Comparison of ENCODE assay signal across 17 cellular contexts in the genomic region with DNA sequence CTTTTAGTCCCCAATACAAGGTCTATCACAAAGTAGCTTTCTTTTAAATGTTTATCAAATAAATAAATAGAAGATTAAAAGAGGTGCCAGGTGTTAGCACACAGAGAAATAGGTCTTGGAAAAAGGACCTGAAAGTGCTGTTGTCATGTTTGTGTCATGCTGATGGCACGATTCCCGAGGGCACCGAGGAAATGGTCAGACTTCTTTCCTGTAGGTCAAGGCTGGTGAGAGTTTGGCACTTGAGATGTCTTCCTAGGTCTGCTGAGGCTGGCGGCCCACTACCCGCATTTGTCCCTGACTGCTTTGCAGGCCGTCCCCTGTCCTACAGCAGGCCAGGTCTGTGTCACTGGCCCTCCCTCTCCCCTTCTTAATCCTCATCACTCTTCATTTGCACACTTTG.
DNase-seq lines count a peak whose midpoint lies in the region; ATAC-seq, FAIRE-seq and TF ChIP-seq lines count a peak whose summit lies in the region.
"Had no signal": no experiment of that assay in that cellular context is flagged by ENCODE, and none has a peak within 500 bp of the region (broad histone marks: within the 10 kb centered on the region; RNA-seq: fewer than 3 reads in every experiment).

No MANE protein-coding gene starts in this region.

- H3K27me3 ChIP-seq in heart right ventricle (no peaks in the 10 kb centered on the region), right atrium auricular region (no peaks in the 10 kb centered on the region), PC-3 (ENCODE audit: low read length) (no peaks in the 10 kb centered on the region), left lung (no peaks in the 10 kb centered on the region), thyroid gland (no peaks in the 10 kb centered on the region)
- H3K27me3 ChIP-seq: SJCRH30 had no signal

- DNase-seq in heart right ventricle: no peak
- no peak for DNase-seq in right atrium auricular region (ENCODE audit: low spot score)
- no peak for DNase-seq in PC-3
- no peak for DNase-seq in left lung
- DNase-seq in thyroid gland: no peak
- no peak for DNase-seq in NCI-H1417 treated with DMSO at 0.1 percent for 48 hours (lab: John Stamatoyannopoulos, UW)
- no peak for DNase-seq in kidney glomerular epithelial cell (lab: John Stamatoyannopoulos, UW)
- no peak for DNase-seq in RCC 7860 (ENCODE audit: low spot score)
- DNase-seq: C1 segment of cervical spinal cord, COR-L47, IMR-90, NCI-H1048, NCI-H187, NCI-H446 treated with DMSO at 0.1 percent for 48 hours, NCI-H748 treated with DMSO at 0.1 percent for 48 hours, SJCRH30 had no signal

- no peak overlapping the region for H2AFZ ChIP-seq in PC-3 (ENCODE audit: low read length)

- ATAC-seq in heart right ventricle (peak in 4 of 8 donors; percentile 20 to 45 (median 34)), PC-3 (no peak), left lung (peak; percentile 10)

- no peaks in the 10 kb centered on the region for H3F3A ChIP-seq in PC-3 (ENCODE audit: low read length, unreplicated experiment)

- H3K36me3 ChIP-seq in heart right ventricle: peaks cover 0 to 11% (median 0%) of the 10 kb centered on the region in 9 donors
- H3K36me3 ChIP-seq in right atrium auricular region: no peaks in the 10 kb centered on the region
- 0 out of 2 replicates have a peak, but pooled peaks cover 8% of the 10 kb centered on the region for H3K36me3 ChIP-seq in PC-3 (ENCODE audit: low read depth, low read length)
- H3K36me3 ChIP-seq in left lung: no peaks in the 10 kb centered on the region
- H3K36me3 ChIP-seq in thyroid gland: no peaks in the 10 kb centered on the region
- H3K36me3 ChIP-seq: HAP-1, SJCRH30 had no signal

- peaks cover 41% of the 10 kb centered on the region for H3K79me2 ChIP-seq in PC-3 (ENCODE audit: low read length)

- no peak for FAIRE-seq in RCC 7860 (lab: Jason Lieb, UNC)

- no TSS peak for BruUV-seq in PC-3 (replicated peaks; lab: Mats Ljungman, UMichigan)

- intact Hi-C loops in heart right ventricle (cut with DNase I): loop anchor here in 1 of 10 donors (10.0 kb wide), 1 partner anchor 539 kb away; a partner anchor contains a TSS
- intact Hi-C loops in PC-3 (cut with micrococcal nuclease): no loop called here
- intact Hi-C loops in left lung (cut with DNase I): no loop called here
- intact Hi-C loops in thyroid gland (cut with DNase I): no loop called here

- CTCF ChIA-PET in PC-3 (lab: Charles Lee): no interaction called here

- H3K9me2 ChIP-seq in PC-3 (replicated peaks; ENCODE audit: low read length): no peaks in the 10 kb centered on the region

- no peak overlapping the region for H3K4me2 ChIP-seq in PC-3 (ENCODE audit: low read length)

- H3K4me3 ChIP-seq in heart right ventricle (no peak overlapping the region), right atrium auricular region (no peak overlapping the region), PC-3 (ENCODE audit: low read length) (no peak overlapping the region), left lung (no peak overlapping the region), thyroid gland (replicated peaks in 1 of 3) (no peak overlapping the region)
- H3K4me3 ChIP-seq: HAP-1, SJCRH30 had no signal

- no peaks in the 10 kb centered on the region for H4K20me1 ChIP-seq in PC-3 (ENCODE audit: low read length)

- H3K27ac ChIP-seq in heart right ventricle (peak overlapping the region in 7 of 10 donors; percentile 4 to 39 (median 31)), right atrium auricular region (no peak overlapping the region), PC-3 (ENCODE audit: low read length) (peak overlapping the region; percentile 92; the same call in 1 of the 2 replicates), left lung (no peak overlapping the region), thyroid gland (no peak overlapping the region)
- H3K27ac ChIP-seq: SJCRH30 had no signal

- TF ChIP-seq CTCF in heart right ventricle (IDR thresholded peaks at IDR 0.05) (no peak), right atrium auricular region (IDR thresholded peaks at IDR 0.05) (no peak), PC-3 (conservative IDR thresholded peaks at IDR 0.05; ENCODE audit: low read depth, low read length) (no peak), left lung (IDR thresholded peaks at IDR 0.05) (no peak), thyroid gland (IDR thresholded peaks at IDR 0.05) (no peak)

- WGBS in heart right ventricle, 2 donors: 79 to 86% methylated on average over 6 of the region's 6 CpGs
- WGBS in thyroid gland, 2 donors: 88 to 95% methylated on average over 6 of the region's 6 CpGs

- H3K4me1 ChIP-seq in heart right ventricle (peaks cover 0 to 41% (median 28%) of the 10 kb centered on the region in 9 donors), right atrium auricular region (peaks cover 0 to 32% of the 10 kb centered on the region in 2 donors), PC-3 (ENCODE audit: insufficient read depth, low read length) (peaks cover 53% of the 10 kb centered on the region), left lung (peaks cover 2 to 22% of the 10 kb centered on the region in 2 donors), thyroid gland (peaks cover 10 to 15% of the 10 kb centered on the region in 2 donors)
- H3K4me1 ChIP-seq: HAP-1, SJCRH30 had no signal

- no peak for TF ChIP-seq POLR2A in thyroid gland (IDR thresholded peaks at IDR 0.05)

- POLR2A ChIA-PET in PC-3 (lab: Charles Lee; ENCODE audit: unreplicated experiment): no interaction called here

- H3K9ac ChIP-seq in PC-3 (ENCODE audit: low read length): no peak overlapping the region

- H3K9me3 ChIP-seq in heart right ventricle (no peaks in the 10 kb centered on the region), right atrium auricular region (no peaks in the 10 kb centered on the region), PC-3 (ENCODE audit: low read length) (no peaks in the 10 kb centered on the region), left lung (no peaks in the 10 kb centered on the region), thyroid gland (no peaks in the 10 kb centered on the region)
- H3K9me3 ChIP-seq: HAP-1, SJCRH30 had no signal

Comparison
In these comparisons a context has a peak if more than half of its experiments do, and no peak if none do; other contexts are left out.
1. H3K27ac ChIP-seq: peak in heart right ventricle (7 of 10) and PC-3 (single experiment); none in right atrium auricular region (0 of 2), left lung (0 of 2) and thyroid gland (0 of 3).